ENCODE assay signal across 9 cellular contexts in genomic region chr1:32201011-32201855, GRCh38. TPM values are rescaled to one million over a fixed set of nuclear protein-coding genes. Genes with fewer than 3 reads are reported as not detected.
DNase-seq lines count a peak whose midpoint lies in the region; TF ChIP-seq lines count a peak whose summit lies in the region.
"Had no signal": no experiment of that assay in that cellular context is flagged by ENCODE, and none has a peak within 500 bp of the region (broad histone marks: within the 10 kb centered on the region; RNA-seq: fewer than 3 reads in every experiment).

No MANE protein-coding gene starts in this region.

- peak overlapping the region; percentile 57 for H3K4me3 ChIP-seq in HFF-Myc (replicated peaks; ENCODE audit: low read depth, low read length)
- H3K4me3 ChIP-seq in osteoblast (ENCODE audit: insufficient read depth, low read length), result peak overlapping the region; percentile 86
- H3K4me3 ChIP-seq in tibial artery, result peak overlapping the region; percentile 58 to 70

- H2AFZ ChIP-seq in osteoblast (ENCODE audit: low read length), result peak overlapping the region; percentile 66

- peaks cover 16% of the 10 kb centered on the region for H4K20me1 ChIP-seq in osteoblast (ENCODE audit: insufficient read depth, low read length)

- no peaks in the 10 kb centered on the region for H3K27me3 ChIP-seq in osteoblast (ENCODE audit: insufficient read depth, low read length)
- H3K27me3 ChIP-seq in tibial artery, result no peaks in the 10 kb centered on the region

- peaks cover 5% of the 10 kb centered on the region for H3K79me2 ChIP-seq in osteoblast (ENCODE audit: insufficient read depth, low read length)

- DNase-seq in ELF-1 (ENCODE audit: low read depth, low spot score) (peak; percentile 73), HFF-Myc (ENCODE audit: extremely low read depth, low read depth) (no peak), RPMI7951 (ENCODE audit: low read depth) (peak; percentile 63), activated gamma-delta T cell (lab: John Stamatoyannopoulos, UW) (peak; percentile 59), germinal center (ENCODE audit: low spot score) (peak; percentile 62), osteoblast (ENCODE audit: insufficient read length, low spot score, missing footprints) (peak; percentile 84), tibial artery (peak; percentile 78 to 84), NCI-H345 (lab: John Stamatoyannopoulos, UW) (no peak)

- peak overlapping the region; percentile 99 for H3K4me2 ChIP-seq in osteoblast (ENCODE audit: insufficient read depth, low read length)

- peaks cover 33% of the 10 kb centered on the region for H3K36me3 ChIP-seq in osteoblast (ENCODE audit: insufficient read depth, low read length)
- peaks cover 4 to 24% (median 9%) of the 10 kb centered on the region in 3 donors for H3K36me3 ChIP-seq in tibial artery

- H3K4me1 ChIP-seq in osteoblast (ENCODE audit: insufficient read depth, low read length), result peaks cover 41% of the 10 kb centered on the region
- peaks cover 3 to 42% (median 34%) of the 10 kb centered on the region in 4 donors for H3K4me1 ChIP-seq in tibial artery

- TF ChIP-seq CTCF in HFF-Myc (IDR thresholded peaks at IDR 0.05; ENCODE audit: low read depth, low read length, missing control alignments), result no peak
- TF ChIP-seq CTCF in osteoblast (IDR thresholded peaks at IDR 0.05; ENCODE audit: extremely low read depth, low read depth, low read length), result no peak
- no peak for TF ChIP-seq CTCF in tibial artery (IDR thresholded peaks at IDR 0.05)

- H3K9me3 ChIP-seq in osteoblast (ENCODE audit: low read depth, low read length) (no peaks in the 10 kb centered on the region), tibial artery (no peaks in the 10 kb centered on the region)

- intact Hi-C loops in tibial artery (cut with DNase I; ENCODE audit: low total_unique reads), result loop anchor here (5.0 kb wide), 1 partner anchor 151 kb away; no protein-coding TSS in a partner anchor

- H3K27ac ChIP-seq in osteoblast (ENCODE audit: low read depth, low read length) (peak overlapping the region; percentile 99), tibial artery (peak overlapping the region; percentile 71 to 73)

RNA-seq across cellular contexts. Expression of gene CCDC28B, which starts 0.8 kb away (rescaled TPM):
- 29.1 and 37.4 TPM in 2 replicates for total RNA-seq in RPMI7951 (2014; rRNA removed; shearing (Covaris generic))
- total RNA-seq in osteoblast, result 8.0 and 11.8 TPM in 2 replicates

RNA-seq across cellular contexts. Expression of gene IQCC, which starts 4.2 kb away (rescaled TPM):
- 2.9 and 5.6 TPM in 2 replicates for total RNA-seq in RPMI7951 (2014; rRNA removed; shearing (Covaris generic))
- 1.8 TPM in 2 replicates for total RNA-seq in osteoblast

RNA-seq across cellular contexts. Expression of gene DCDC2B, which starts 7.7 kb away (rescaled TPM):
- not detected in 2 replicates for total RNA-seq in RPMI7951 (2014; rRNA removed; shearing (Covaris generic))
- total RNA-seq in osteoblast, result under 0.01 TPM in 1 of 2 replicates, not detected in the other
- total RNA-seq: glomerular endothelial cell had no signal

RNA-seq across cellular contexts. Expression of gene TMEM234, which starts 20.9 kb away (rescaled TPM):
- total RNA-seq in RPMI7951 (2014; rRNA removed; shearing (Covaris generic)), result 14.9 and 16.2 TPM in 2 replicates
- 21.5 and 24.2 TPM in 2 replicates for total RNA-seq in osteoblast

RNA-seq across cellular contexts. Expression of gene EIF3I, which starts 21.0 kb away (rescaled TPM):
- 423 and 475 TPM in 2 replicates for total RNA-seq in RPMI7951 (2014; rRNA removed; shearing (Covaris generic))
- 253 and 255 TPM in 2 replicates for total RNA-seq in osteoblast

Comparison
In these comparisons a context has a peak if more than half of its experiments do, and no peak if none do; other contexts are left out.
1. DNase-seq: peak in ELF-1 (single experiment), RPMI7951 (single experiment), activated gamma-delta T cell (single experiment), germinal center (single experiment), osteoblast (single experiment) and tibial artery (2 of 2); none in HFF-Myc (single experiment) and NCI-H345 (single experiment).
2. Peak in every context shown above with its lines, with median percentiles within 50 percentile points of each other: H3K4me3 ChIP-seq.